1 cellular context compared by ENCODE assay signal in genomic region chr12:6384499-6385436, GRCh38.
A peak's percentile ranks its signal among the peaks of the same experiment; 100 is the strongest.
TF ChIP-seq lines count a peak whose summit lies in the region.

No MANE protein-coding gene starts in this region.

TF ChIP-seq in K562, 482 proteins besides CTCF, POLR2A, EP300 and RAD21 (continued from another document):
- TF ChIP-seq ARID4B (CRISPR knock-in tag; IDR thresholded peaks at IDR 0.05) (0 out of 2 replicates have a peak, but pooled peaks have one; percentile 42), BCL6 (CRISPR knock-in tag; IDR thresholded peaks at IDR 0.05) (no peak), NFRKB (IDR thresholded peaks at IDR 0.05; ENCODE audit: low read depth) (peak; percentile 11; the same call in 1 of the 2 replicates), ZNF311 (CRISPR knock-in tag; IDR thresholded peaks at IDR 0.05) (no peak), USF2 (CRISPR knock-in tag; IDR thresholded peaks at IDR 0.05) (peak; percentile 61), ATF6 (CRISPR knock-in tag; IDR thresholded peaks at IDR 0.05) (0 out of 2 replicates have a peak, but pooled peaks have one; percentile 15), ETS1 (conservative IDR thresholded peaks at IDR 0.05; ENCODE audit: control insufficient read depth, low read depth, low read length) (no peak), ILK (tag; IDR thresholded peaks at IDR 0.05; ENCODE audit: borderline replicate concordance, low read depth) (no peak), ZBTB2 (IDR thresholded peaks at IDR 0.05) (no peak), ZNF79 (CRISPR knock-in tag; IDR thresholded peaks at IDR 0.05; ENCODE audit: low read depth) (no peak), ZSCAN29 (IDR thresholded peaks at IDR 0.05) (no peak), MAX (CRISPR knock-in tag; IDR thresholded peaks at IDR 0.05) (no peak), LEF1 (IDR thresholded peaks at IDR 0.05) (no peak), ZNF592 (IDR thresholded peaks at IDR 0.05) (peak; percentile 24; the same call in 1 of the 2 replicates), PCBP1 (IDR thresholded peaks at IDR 0.05; ENCODE audit: low read depth, low read length, poor library complexity, severe bottlenecking) (no peak)
